13 cellular contexts compared by ENCODE assay signal in the genomic region with DNA sequence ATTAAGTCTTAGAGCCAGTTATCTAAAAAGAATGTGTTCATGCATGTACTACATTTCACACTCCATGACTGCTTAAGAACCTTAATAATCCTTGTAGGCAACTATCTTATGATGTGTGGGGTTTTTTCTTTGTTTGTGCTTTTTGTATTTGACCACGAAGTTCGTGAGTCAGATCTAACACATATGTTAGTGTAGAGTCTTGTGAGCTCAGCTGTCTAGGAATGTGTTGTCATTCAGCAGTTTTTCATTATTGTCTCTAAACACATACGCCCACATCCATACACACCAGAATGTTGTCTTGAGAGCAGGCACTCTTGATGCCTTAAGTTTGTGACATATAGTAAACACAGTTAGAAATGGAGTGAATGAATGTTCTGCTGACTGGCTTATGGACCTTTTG. TPM values are rescaled to one million over a fixed set of nuclear protein-coding genes. Genes with fewer than 3 reads are reported as not detected.
DNase-seq lines count a peak whose midpoint lies in the region; ATAC-seq and TF ChIP-seq lines count a peak whose summit lies in the region.
"Had no signal": no experiment of that assay in that cellular context is flagged by ENCODE, and none has a peak within 500 bp of the region (broad histone marks: within the 10 kb centered on the region; RNA-seq: fewer than 3 reads in every experiment).

No MANE protein-coding gene starts in this region.

- peak; percentile 48 for ATAC-seq in GM18870 (IDR thresholded peaks at IDR 0.05; ENCODE audit: unreplicated experiment)
- peak; percentile 85 for ATAC-seq in RWPE2 (ENCODE audit: low read depth)
- no peak for ATAC-seq in GM18873 (IDR thresholded peaks at IDR 0.05; ENCODE audit: low FRiP score, unreplicated experiment)

- H3K4me3 ChIP-seq in RWPE2 (ENCODE audit: severe bottlenecking) (no peak overlapping the region), fibroblast of lung (replicated peaks in 1 of 4; ENCODE audit: control extremely low read depth in 1 of 4, insufficient read depth in 1 of 4, low read depth in 3 of 4, low read length in 4 of 4) (no peak overlapping the region)
- H3K4me3 ChIP-seq: lung had no signal

- peaks cover 44% of the 10 kb centered on the region for H3K36me3 ChIP-seq in RWPE2 (ENCODE audit: low read depth)
- H3K36me3 ChIP-seq in fibroblast of lung (ENCODE audit: control insufficient read depth, insufficient read depth, low read length) = peaks cover 1% of the 10 kb centered on the region

- no peak for TF ChIP-seq CTCF in RWPE2 (IDR thresholded peaks at IDR 0.05; ENCODE audit: poor library complexity, severe bottlenecking)
- TF ChIP-seq CTCF in fibroblast of lung (conservative IDR thresholded peaks at IDR 0.05 in 1 of 2, IDR thresholded peaks at IDR 0.05 in 1 of 2; ENCODE audit: low read depth in 1 of 2, low read length in 2 of 2) = no peak

- no peak overlapping the region for H2AFZ ChIP-seq in fibroblast of lung (ENCODE audit: low read length)

- no peaks in the 10 kb centered on the region for H3K27me3 ChIP-seq in RWPE2 (ENCODE audit: insufficient read depth, poor library complexity, severe bottlenecking)
- no peaks in the 10 kb centered on the region for H3K27me3 ChIP-seq in fibroblast of lung (ENCODE audit: control insufficient read depth, insufficient read depth, low read length)

- no peaks in the 10 kb centered on the region for H3K9me3 ChIP-seq in RWPE2 (ENCODE audit: severe bottlenecking)
- H3K9me3 ChIP-seq in fibroblast of lung (ENCODE audit: control insufficient read depth, insufficient read depth, low read depth, low read length) = no peaks in the 10 kb centered on the region

- H3K4me1 ChIP-seq in RWPE2 (ENCODE audit: insufficient read depth, poor library complexity, severe bottlenecking) (peaks cover 34% of the 10 kb centered on the region), fibroblast of lung (ENCODE audit: control insufficient read depth, extremely low read depth, insufficient read depth, low read length) (no peaks in the 10 kb centered on the region)

- H3K79me2 ChIP-seq in fibroblast of lung (ENCODE audit: control insufficient read depth, insufficient read depth, low read length) = peaks cover 75% of the 10 kb centered on the region

- H3K27ac ChIP-seq in RWPE2 (ENCODE audit: poor library complexity, severe bottlenecking) = peak overlapping the region; percentile 40
- no peak overlapping the region for H3K27ac ChIP-seq in fibroblast of lung (ENCODE audit: insufficient read depth, low read length)

- DNase-seq in AG08396 (ENCODE audit: low spot score) (peak; percentile 45), RWPE2 (ENCODE audit: low spot score) (no peak), fibroblast of lung (ENCODE audit: low read depth in 2 of 2) (peak; percentile 77 to 81), DMS114 treated with DMSO at 0.1 percent for 48 hours (lab: John Stamatoyannopoulos, UW; ENCODE audit: unreplicated experiment) (no peak), NCI-H1105 (lab: John Stamatoyannopoulos, UW) (no peak), DMS79 treated with DMSO at 0.1 percent for 48 hours (lab: John Stamatoyannopoulos, UW) (no peak)
- DNase-seq: activated B cell treated with CpG ODN at 0.5 μM for 24 hours; Calu3; NCI-H524 treated with DMSO at 0.1 percent for 48 hours; stimulated activated CD4-positive, alpha-beta T cell treated with anti-CD3 and anti-CD28 coated beads, Interleukin-1b, Interleukin-23, amount 100 ng/mL, for 48 hours had no signal

- H3K9ac ChIP-seq in fibroblast of lung (ENCODE audit: insufficient read depth, low read length) = no peak overlapping the region

- no peak overlapping the region for H3K4me2 ChIP-seq in fibroblast of lung (ENCODE audit: extremely low read depth, insufficient read depth, low read length)

- H4K20me1 ChIP-seq in fibroblast of lung (ENCODE audit: control insufficient read depth, extremely low read depth, insufficient read depth, low read length) = no peaks in the 10 kb centered on the region

RNA-seq across cellular contexts. Expression of gene CAB39, which starts 38.4 kb away (rescaled TPM):
- 54.2 and 72.3 TPM in 2 replicates for total RNA-seq in fibroblast of lung
- polyA plus RNA-seq in fibroblast of lung = 51.1 and 54.0 TPM in 2 replicates
- 38.1 and 42.8 TPM in 2 replicates for polyA plus RNA-seq in fibroblast of lung (2012)
- 18.2 and 30.5 TPM in 2 replicates for polyA minus RNA-seq in fibroblast of lung (ENCODE audit: low replicate concordance)

Comparison
In these comparisons a context has a peak if more than half of its experiments do, and no peak if none do; other contexts are left out.
1. DNase-seq: peak in AG08396 (single experiment) and fibroblast of lung (2 of 2); none in RWPE2 (single experiment), DMS114 treated with DMSO at 0.1 percent for 48 hours (single experiment), NCI-H1105 (single experiment) and DMS79 treated with DMSO at 0.1 percent for 48 hours (single experiment).